ENCODE assay signal across 10 cellular contexts in genomic region chrX:154284489-154285338, GRCh38. TPM values are rescaled to one million over a fixed set of nuclear protein-coding genes. Genes with fewer than 3 reads are reported as not detected.
DNase-seq lines count a peak whose midpoint lies in the region; ATAC-seq lines count a peak whose summit lies in the region.
"Not testable (repeated sequence)": the region's sequence is repeated elsewhere in the genome, so short reads cannot be mapped to it uniquely, and the experiment has no call there.
"Had no signal": no experiment of that assay in that cellular context is flagged by ENCODE, and none has a peak within 500 bp of the region (broad histone marks: within the 10 kb centered on the region; RNA-seq: fewer than 3 reads in every experiment).

No MANE protein-coding gene starts in this region.

- H3K4me1 Mint-ChIP-seq in activated CD8-positive, alpha-beta memory T cell treated with anti-CD3 and anti-CD28 coated beads, Interleukin-2, amount 10 ng/mL, durations not matched to agents 7 days and 5 days; naive thymus-derived CD8-positive, alpha-beta T cell: not testable (repeated sequence)

- ATAC-seq in GM18520 (IDR thresholded peaks at IDR 0.05; ENCODE audit: unreplicated experiment) (peak; percentile 70), GM21515 (IDR thresholded peaks at IDR 0.05; ENCODE audit: unreplicated experiment) (peak; percentile 88), HG02970 (IDR thresholded peaks at IDR 0.05; ENCODE audit: low FRiP score, unreplicated experiment) (peak; percentile 67), HG03469 (IDR thresholded peaks at IDR 0.05; ENCODE audit: unreplicated experiment) (peak; percentile 60), Right ventricle myocardium superior (ENCODE audit: poor library complexity) (peak; percentile 85)
- ATAC-seq in activated CD8-positive, alpha-beta memory T cell treated with anti-CD3 and anti-CD28 coated beads, Interleukin-2, amount 10 ng/mL, durations not matched to agents 7 days and 5 days: peak; percentile 98
- peak; percentile 97 to 98 for ATAC-seq in naive thymus-derived CD8-positive, alpha-beta T cell

- intact Hi-C loops in Right ventricle myocardium superior (cut with DNase I): not testable (repeated sequence)

- not testable (repeated sequence) for H3K27ac Mint-ChIP-seq in activated CD8-positive, alpha-beta memory T cell treated with anti-CD3 and anti-CD28 coated beads, Interleukin-2, amount 10 ng/mL, durations not matched to agents 7 days and 5 days; naive thymus-derived CD8-positive, alpha-beta T cell

- not testable (repeated sequence) for H3K27me3 Mint-ChIP-seq in activated CD8-positive, alpha-beta memory T cell treated with anti-CD3 and anti-CD28 coated beads, Interleukin-2, amount 10 ng/mL, durations not matched to agents 7 days and 5 days; naive thymus-derived CD8-positive, alpha-beta T cell

- not testable (repeated sequence) for H3K9me3 Mint-ChIP-seq in activated CD8-positive, alpha-beta memory T cell treated with anti-CD3 and anti-CD28 coated beads, Interleukin-2, amount 10 ng/mL, durations not matched to agents 7 days and 5 days (ENCODE audit: low read depth); naive thymus-derived CD8-positive, alpha-beta T cell

- not testable (repeated sequence) for H3K36me3 Mint-ChIP-seq in activated CD8-positive, alpha-beta memory T cell treated with anti-CD3 and anti-CD28 coated beads, Interleukin-2, amount 10 ng/mL, durations not matched to agents 7 days and 5 days; naive thymus-derived CD8-positive, alpha-beta T cell

- not testable (repeated sequence) for H3K4me3 Mint-ChIP-seq in activated CD8-positive, alpha-beta memory T cell treated with anti-CD3 and anti-CD28 coated beads, Interleukin-2, amount 10 ng/mL, durations not matched to agents 7 days and 5 days; naive thymus-derived CD8-positive, alpha-beta T cell

- CTCF ChIA-PET in activated CD8-positive, alpha-beta memory T cell treated with anti-CD3 and anti-CD28 coated beads, Interleukin-2, amount 10 ng/mL, durations not matched to agents 7 days and 5 days (lab: Charles Lee): not testable (repeated sequence)

- DNase-seq in activated CD8-positive, alpha-beta memory T cell treated with anti-CD3 and anti-CD28 coated beads, Interleukin-2, amount 10 ng/mL, durations not matched to agents 7 days and 5 days; Right ventricle myocardium superior; naive thymus-derived CD8-positive, alpha-beta T cell: not testable (repeated sequence)

- POLR2A ChIA-PET in naive thymus-derived CD8-positive, alpha-beta T cell (lab: Charles Lee): not testable (repeated sequence)

RNA-seq across cellular contexts. Expression of gene TEX28, which starts 10.2 kb away (rescaled TPM):
- not detected for total RNA-seq in activated CD8-positive, alpha-beta memory T cell treated with anti-CD3 and anti-CD28 coated beads, Interleukin-2, amount 10 ng/mL, durations not matched to agents 7 days and 5 days
- total RNA-seq in Right ventricle myocardium superior: not detected
- total RNA-seq in naive thymus-derived CD8-positive, alpha-beta T cell: not detected
- polyA plus RNA-seq in naive thymus-derived CD8-positive, alpha-beta T cell: not detected
- total RNA-seq: CD8-positive, alpha-beta memory T cell; renal cortical epithelial cell; temporal lobe had no signal
- polyA plus RNA-seq: CD8-positive, alpha-beta memory T cell had no signal

RNA-seq across cellular contexts. Expression of gene TKTL1, which starts 10.9 kb away (rescaled TPM):
- 1 to 10 TPM in 1 of 2 experiments, under 1 TPM in 1; 0.75 to 1.1 TPM for total RNA-seq in activated CD8-positive, alpha-beta memory T cell treated with anti-CD3 and anti-CD28 coated beads, Interleukin-2, amount 10 ng/mL, durations not matched to agents 7 days and 5 days
- total RNA-seq in Right ventricle myocardium superior: 14.0 TPM
- 1 to 10 TPM; 1.1 to 2.2 TPM for total RNA-seq in naive thymus-derived CD8-positive, alpha-beta T cell
- 10 to 100 TPM; 38.8 to 56.4 (median 39.0) TPM for polyA plus RNA-seq in naive thymus-derived CD8-positive, alpha-beta T cell
- total RNA-seq: renal cortical epithelial cell had no signal

RNA-seq across cellular contexts. Expression of gene OPN1MW3, which starts 27.3 kb away (rescaled TPM):
- total RNA-seq in activated CD8-positive, alpha-beta memory T cell treated with anti-CD3 and anti-CD28 coated beads, Interleukin-2, amount 10 ng/mL, durations not matched to agents 7 days and 5 days: not detected
- not detected for total RNA-seq in Right ventricle myocardium superior
- not detected for total RNA-seq in naive thymus-derived CD8-positive, alpha-beta T cell
- not detected for polyA plus RNA-seq in naive thymus-derived CD8-positive, alpha-beta T cell
- total RNA-seq: CD8-positive, alpha-beta memory T cell; renal cortical epithelial cell; temporal lobe had no signal
- polyA plus RNA-seq: CD8-positive, alpha-beta memory T cell had no signal
